In the genomic region with DNA sequence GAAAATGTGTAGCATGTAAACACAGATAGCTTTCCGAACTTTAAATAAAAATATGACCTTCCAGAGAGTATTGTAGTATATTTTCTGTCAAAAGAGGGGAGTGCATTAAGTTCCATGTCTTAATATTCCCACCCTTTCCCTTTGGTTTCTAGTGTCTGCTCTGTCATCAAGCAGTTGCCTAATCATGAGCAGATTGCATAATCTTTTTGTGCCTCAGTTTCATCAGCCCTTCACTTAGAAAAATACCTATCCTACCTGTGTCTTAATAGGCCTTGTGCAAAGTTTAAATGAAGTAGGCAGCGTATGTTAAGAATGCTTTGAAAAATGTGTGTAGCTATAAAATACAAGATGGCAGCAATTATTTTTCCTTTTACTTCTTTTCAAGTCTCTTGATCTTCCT, we compare ENCODE assay signal across 24 cellular contexts. TPM values are rescaled to one million over a fixed set of nuclear protein-coding genes. Genes with fewer than 3 reads are reported as not detected.
A peak's percentile ranks its signal among the peaks of the same experiment; 100 is the strongest.
DNase-seq lines count a peak whose midpoint lies in the region; ATAC-seq, FAIRE-seq and TF ChIP-seq lines count a peak whose summit lies in the region.
"Had no signal": no experiment of that assay in that cellular context is flagged by ENCODE, and none has a peak within 500 bp of the region (broad histone marks: within the 10 kb centered on the region; RNA-seq: fewer than 3 reads in every experiment).

No MANE protein-coding gene starts in this region.

- TF ChIP-seq EP300 in HepG2 (IDR thresholded peaks at IDR 0.05; ENCODE audit: low read depth in 2 of 2, low read length in 2 of 2) (no peak), HepG2 (CRISPR knock-in tag; IDR thresholded peaks at IDR 0.05; ENCODE audit: borderline replicate concordance) (no peak), H1 (IDR thresholded peaks at IDR 0.05; ENCODE audit: borderline replicate concordance in 1 of 2, low read depth in 2 of 2, low read length in 2 of 2) (no peak)

- no TSS peak for BruUV-seq in HepG2 (replicated peaks; lab: Mats Ljungman, UMichigan)

- H3K23me2 ChIP-seq in H1 (ENCODE audit: low read depth, low read length) = no peaks in the 10 kb centered on the region

- in situ Hi-C loops in HepG2 (cut with HindIII; ENCODE audit: extremely low pct_ligation_motif_present, low pct_unique_long_range_greater_than_20kb) = no loop called here

- H3K79me2 ChIP-seq in HepG2 (ENCODE audit: insufficient read depth, low read length) (no peaks in the 10 kb centered on the region), H1 (ENCODE audit: control insufficient read depth in 1 of 2, insufficient read depth in 2 of 2, low read length in 2 of 2) (no peaks in the 10 kb centered on the region)

- 93% methylated on average over 2 of the region's 2 CpGs for WGBS in HepG2 (ENCODE audit: low lambda C conversion rate)
- WGBS in right lobe of liver (ENCODE audit: insufficient coverage, low coverage, low lambda C conversion rate, missing lambda C conversion rate) = 91% methylated on average over 2 of the region's 2 CpGs
- 82% methylated on average over 2 of the region's 2 CpGs; no CpG with 5 or more reads in 1 of the 2 experiments for WGBS in H1 (ENCODE audit: extremely low coverage in 1 of 2, insufficient coverage in 1 of 2, insufficient read length in 1 of 2, insufficient replicate concordance in 2 of 2, low coverage in 1 of 2, low lambda C conversion rate in 2 of 2, missing lambda C conversion rate in 1 of 2), 2 experiments

- TF ChIP-seq RAD21 in HepG2 (CRISPR knock-in tag; IDR thresholded peaks at IDR 0.05) (no peak), H1 (IDR thresholded peaks at IDR 0.05 in 1 of 2, conservative IDR thresholded peaks at IDR 0.05 in 1 of 2; ENCODE audit: low read depth in 2 of 2, low read length in 2 of 2) (no peak)

- H4K91ac ChIP-seq in H1 (replicated peaks; ENCODE audit: insufficient read length, low read length) = no peak overlapping the region

- no peak overlapping the region for H4K5ac ChIP-seq in H1 (ENCODE audit: insufficient read length, low read depth, low read length)

- H2BK5ac ChIP-seq in H1 (ENCODE audit: low read depth, low read length) = no peak overlapping the region

- no peaks in the 10 kb centered on the region for H3K79me1 ChIP-seq in H1 (ENCODE audit: low read depth, low read length)

- POLR2A ChIA-PET in HepG2 (lab: Yijun Ruan, JAX) = no interaction called here
- POLR2A ChIA-PET in H1 (lab: Charles Lee; ENCODE audit: partially characterized antibody) = interaction anchor here (0.8 kb wide), 1 partner anchor 62 kb away, joined by 3 read pairs; no protein-coding TSS in a partner anchor

- H3K27ac ChIP-seq in HepG2 (ENCODE audit: extremely low read length, insufficient read depth, low read length) (no peak overlapping the region), right lobe of liver (no peak overlapping the region), H1 (ENCODE audit: low read depth, low read length) (no peak overlapping the region)
- H3K27ac ChIP-seq: HL-60, SK-N-MC had no signal

- H4K20me1 ChIP-seq in HepG2 (ENCODE audit: insufficient read depth, low read length) = no peaks in the 10 kb centered on the region
- H4K20me1 ChIP-seq in H1 (replicated peaks in 1 of 2; ENCODE audit: control insufficient read depth in 1 of 2, insufficient read depth in 2 of 2, low read length in 2 of 2) = no peaks in the 10 kb centered on the region

- peak overlapping the region; percentile 29 for H3K27ac Mint-ChIP-seq in T-helper 17 cell
- peak overlapping the region; percentile 3 for H3K27ac Mint-ChIP-seq in stimulated activated memory B cell treated with anti-CD40 and anti-IgM and Interleukin-4, amounts not matched to agents 10 μg/mL and 1 μg/mL and 100 μg/mL, for 72 hours
- H3K27ac Mint-ChIP-seq: CD8-positive, alpha-beta T cell had no signal

- H3K4me3 Mint-ChIP-seq in T-helper 17 cell = no peak overlapping the region
- H3K4me3 Mint-ChIP-seq in stimulated activated memory B cell treated with anti-CD40 and anti-IgM and Interleukin-4, amounts not matched to agents 10 μg/mL and 1 μg/mL and 100 μg/mL, for 72 hours = no peak overlapping the region
- H3K4me3 Mint-ChIP-seq: CD8-positive, alpha-beta T cell had no signal

- H2BK15ac ChIP-seq in H1 (ENCODE audit: low read length) = no peak overlapping the region

- H4K8ac ChIP-seq in H1 (ENCODE audit: extremely low read depth, insufficient read depth, low read length) = no peak overlapping the region

- H3K27me3 Mint-ChIP-seq in T-helper 17 cell = no peaks in the 10 kb centered on the region
- no peaks in the 10 kb centered on the region for H3K27me3 Mint-ChIP-seq in stimulated activated memory B cell treated with anti-CD40 and anti-IgM and Interleukin-4, amounts not matched to agents 10 μg/mL and 1 μg/mL and 100 μg/mL, for 72 hours

- H3K27me3 ChIP-seq in HepG2 (ENCODE audit: control insufficient read depth in 1 of 2, insufficient read depth in 2 of 2, low read length in 2 of 2) (no peaks in the 10 kb centered on the region), right lobe of liver (no peaks in the 10 kb centered on the region), H1 (replicated peaks in 1 of 4; ENCODE audit: control insufficient read depth in 3 of 4, extremely low read depth in 1 of 4, insufficient read depth in 3 of 4, low read length in 3 of 4) (no peaks in the 10 kb centered on the region)

- TF ChIP-seq CTCF in HepG2 (CRISPR knock-in tag; IDR thresholded peaks at IDR 0.05) (no peak), right lobe of liver (IDR thresholded peaks at IDR 0.05) (no peak), H1 (IDR thresholded peaks at IDR 0.05; ENCODE audit: control extremely low read depth in 1 of 3, insufficient read depth in 1 of 3, low read depth in 1 of 3, low read length in 3 of 3) (no peak), GM20000 (IDR thresholded peaks at IDR 0.05; ENCODE audit: extremely low read depth, missing control alignments) (no peak)

- CTCF ChIA-PET in HepG2 (lab: Yijun Ruan, JAX; ENCODE audit: low intra/inter-chr PET ratio, low total read pairs) (no interaction called here), H1 (lab: Charles Lee; ENCODE audit: partially characterized antibody) (interaction anchor here (0.7 to 4.8 kb wide), 9 partner anchors 11 to 298 kb away, joined by 3 to 33 read pairs (median 5); no protein-coding TSS in a partner anchor)

- no peak overlapping the region for H3K56ac ChIP-seq in H1 (replicated peaks; ENCODE audit: insufficient read length, low read depth, low read length)

- no peak overlapping the region for H3K23ac ChIP-seq in H1 (ENCODE audit: insufficient read length)

- H3K9me3 ChIP-seq in HepG2 (ENCODE audit: low read length) (no peaks in the 10 kb centered on the region), right lobe of liver (no peaks in the 10 kb centered on the region), T-helper 17 cell (ENCODE audit: control insufficient read depth, low read length, poor library complexity, severe bottlenecking) (peaks cover 3% of the 10 kb centered on the region), H1 (ENCODE audit: insufficient read depth in 2 of 2, low read depth in 1 of 2, low read length in 1 of 2) (no peaks in the 10 kb centered on the region)

- H3K36me3 ChIP-seq in HepG2 (replicated peaks in 1 of 2; ENCODE audit: control insufficient read depth in 1 of 2, insufficient read depth in 2 of 2, low read length in 2 of 2) (peaks cover 6 to 44% of the 10 kb centered on the region in 2 experiments), right lobe of liver (no peaks in the 10 kb centered on the region), H1 (ENCODE audit: control insufficient read depth in 2 of 4, insufficient read depth in 4 of 4, low read length in 3 of 4) (no peaks in the 10 kb centered on the region; a peak in 1 of 8 replicates)

- peaks cover 18% of the 10 kb centered on the region for H3K36me3 Mint-ChIP-seq in T-helper 17 cell (ENCODE audit: low read depth)
- H3K36me3 Mint-ChIP-seq in stimulated activated memory B cell treated with anti-CD40 and anti-IgM and Interleukin-4, amounts not matched to agents 10 μg/mL and 1 μg/mL and 100 μg/mL, for 72 hours = peaks cover 41% of the 10 kb centered on the region

- TF ChIP-seq POLR2A in HepG2 (IDR thresholded peaks at IDR 0.05; ENCODE audit: insufficient read depth in 1 of 2, low read depth in 2 of 2, low read length in 2 of 2) = no peak
- TF ChIP-seq POLR2A in right lobe of liver (IDR thresholded peaks at IDR 0.05) = no peak
- no peak for TF ChIP-seq POLR2A in H1 (IDR thresholded peaks at IDR 0.05; ENCODE audit: control extremely low read depth in 1 of 2, low read depth in 2 of 2, low read length in 2 of 2)

- H2AK5ac ChIP-seq in H1 (ENCODE audit: low read depth, low read length) = no peak overlapping the region

- ATAC-seq in HepG2 = no peak
- ATAC-seq in right lobe of liver = no peak
- ATAC-seq in T-helper 17 cell = no peak
- no peak for ATAC-seq in stimulated activated memory B cell treated with anti-CD40 and anti-IgM and Interleukin-4, amounts not matched to agents 10 μg/mL and 1 μg/mL and 100 μg/mL, for 72 hours
- no peak for ATAC-seq in GM18873 (IDR thresholded peaks at IDR 0.05; ENCODE audit: low FRiP score, unreplicated experiment)
- no peak for ATAC-seq in GM21528 (IDR thresholded peaks at IDR 0.05; ENCODE audit: low FRiP score, unreplicated experiment)
- ATAC-seq: CD8-positive, alpha-beta T cell; GM12878 had no signal

- H2BK120ac ChIP-seq in H1 (replicated peaks; ENCODE audit: low read depth, low read length) = no peak overlapping the region

- no peak overlapping the region for H3K4ac ChIP-seq in H1 (replicated peaks; ENCODE audit: insufficient read length, low read depth, low read length)

- DNase-seq in HepG2 (ENCODE audit: low spot score) = no peak
- DNase-seq in right lobe of liver = no peak
- no peak for DNase-seq in T-helper 17 cell
- no peak for DNase-seq in H1 (ENCODE audit: low read depth in 1 of 2, low spot score in 2 of 2)
- DNase-seq in GM20000 (ENCODE audit: low spot score) = no peak
- DNase-seq: Calu3; CD8-positive, alpha-beta T cell; DMS53; EL; MV-4-11; NCI-H1417; NCI-H187; NCI-H2107; NCI-H510A; NCI-H774; OCI-M1; Right ventricle myocardium superior had no signal

- H3K18ac ChIP-seq in H1 (ENCODE audit: extremely low read depth, low read length) = no peak overlapping the region

- H3K4me1 ChIP-seq in HepG2 (ENCODE audit: insufficient read depth, low read length) = peaks cover under 1% of the 10 kb centered on the region
- peaks cover 0 to 5% (median 0%) of the 10 kb centered on the region in 4 donors for H3K4me1 ChIP-seq in right lobe of liver
- H3K4me1 ChIP-seq in H1 (replicated peaks in 1 of 4; ENCODE audit: control insufficient read depth in 3 of 4, insufficient read depth in 4 of 4, low read length in 3 of 4) = no peaks in the 10 kb centered on the region

- no peak overlapping the region for H3K4me2 ChIP-seq in HepG2 (ENCODE audit: low read depth, low read length)
- no peak overlapping the region for H3K4me2 ChIP-seq in H1 (ENCODE audit: insufficient read depth in 1 of 2, low read depth in 2 of 2, low read length in 2 of 2)

- FAIRE-seq in HepG2 (lab: Jason Lieb, UNC) (no peak), H1 (lab: Jason Lieb, UNC) (no peak)
- FAIRE-seq: A204.1, GM12878 had no signal

- H3K9me3 Mint-ChIP-seq in stimulated activated memory B cell treated with anti-CD40 and anti-IgM and Interleukin-4, amounts not matched to agents 10 μg/mL and 1 μg/mL and 100 μg/mL, for 72 hours = no peaks in the 10 kb centered on the region
- H3K9me3 Mint-ChIP-seq: CD8-positive, alpha-beta T cell had no signal

- intact Hi-C loops in HepG2 (cut with micrococcal nuclease; ENCODE audit: unreplicated experiment) = loop anchor here (10.0 kb wide), 1 partner anchor 98 kb away; the partner anchor contains the start of gene PIAS1
- intact Hi-C loops in right lobe of liver (cut with DNase I) = loop anchor here in 1 of 2 donors (10.0 kb wide), 1 partner anchor 298 kb away; no protein-coding TSS in a partner anchor

- peaks cover 15% of the 10 kb centered on the region for H3K4me1 Mint-ChIP-seq in T-helper 17 cell
- peaks cover 5% of the 10 kb centered on the region for H3K4me1 Mint-ChIP-seq in stimulated activated memory B cell treated with anti-CD40 and anti-IgM and Interleukin-4, amounts not matched to agents 10 μg/mL and 1 μg/mL and 100 μg/mL, for 72 hours

- H2BK20ac ChIP-seq in H1 (ENCODE audit: low read length) = no peak overlapping the region

- H3K4me3 ChIP-seq in HepG2 (replicated peaks in 1 of 3; ENCODE audit: insufficient read depth in 1 of 3, low read depth in 2 of 3, low read length in 3 of 3) (no peak overlapping the region), right lobe of liver (no peak overlapping the region), H1 (ENCODE audit: extremely low read depth in 1 of 4, insufficient read depth in 2 of 4, low read depth in 3 of 4, low read length in 4 of 4) (no peak overlapping the region)
- H3K4me3 ChIP-seq: GM12878, SK-N-MC had no signal

- H2AFZ ChIP-seq in HepG2 (ENCODE audit: low read length) (no peak overlapping the region), H1 (ENCODE audit: low read length) (no peak overlapping the region)

- no peak overlapping the region for H3K14ac ChIP-seq in H1 (ENCODE audit: insufficient read length)

- no peak overlapping the region for H3K9ac ChIP-seq in HepG2 (ENCODE audit: insufficient read depth, low read depth, low read length)
- H3K9ac ChIP-seq in H1 (replicated peaks in 1 of 4; ENCODE audit: extremely low read depth in 1 of 4, low read depth in 3 of 4, low read length in 3 of 4) = no peak overlapping the region

- H2BK12ac ChIP-seq in H1 (ENCODE audit: low read depth, low read length) = no peak overlapping the region

RNA-seq across cellular contexts. Expression of gene CALML4, which starts 52.8 kb away (rescaled TPM):
- total RNA-seq in HepG2 (2016; rRNA removed; fragmentation: Illumina TruSeq; extraction: Trizol) (6.5 and 8.7 TPM in 2 replicates), right lobe of liver (1 to 10 TPM; 3.3 to 9.8 (median 6.1) TPM), T-helper 17 cell (1 to 10 TPM; 2.4 to 2.6 TPM)
- 4.5 and 5.7 TPM in 2 replicates for total RNA-seq in HepG2 (2016; cell fraction: cytosol; rRNA removed; fragmentation: Illumina TruSeq; extraction: Trizol; ENCODE audit: low read depth)
- 7.8 and 8.1 TPM in 2 replicates for total RNA-seq in HepG2 (2016; cell fraction: insoluble cytoplasmic fraction; rRNA removed; fragmentation: Illumina TruSeq; extraction: Trizol)
- 6.1 and 7.2 TPM in 2 replicates for total RNA-seq in HepG2 (2016; cell fraction: membrane; rRNA removed; fragmentation: Illumina TruSeq; extraction: Trizol)
- 5.2 and 8.4 TPM in 2 replicates for total RNA-seq in HepG2 (2016; cell fraction: nucleus; rRNA removed; fragmentation: Illumina TruSeq; extraction: Trizol)
- polyA plus RNA-seq in HepG2 (2011; rRNA removed) (3.1 and 3.6 TPM in 2 replicates), H1 (2011; rRNA removed) (3.5 and 3.8 TPM in 2 replicates)
- 1.9 TPM in 2 replicates for polyA plus RNA-seq in HepG2 (2011; cell fraction: cytosol; rRNA removed)
- polyA plus RNA-seq in HepG2 (2011; cell fraction: nucleus; rRNA removed) = 5.0 and 6.7 TPM in 2 replicates
- polyA plus RNA-seq in HepG2 (2012) = 5.3 and 5.6 TPM in 2 replicates
- polyA plus RNA-seq in HepG2 (2016; cell fraction: cytosol; fragmentation: Illumina TruSeq; extraction: Trizol; ENCODE audit: low read depth) = 10.2 and 15.8 TPM in 2 replicates
- 13.4 and 15.5 TPM in 2 replicates for polyA plus RNA-seq in HepG2 (2016; cell fraction: insoluble cytoplasmic fraction; fragmentation: Illumina TruSeq; extraction: Trizol; ENCODE audit: low read depth)
- polyA plus RNA-seq in HepG2 (2016; cell fraction: membrane; fragmentation: Illumina TruSeq; extraction: Trizol; ENCODE audit: low read depth) = 10.9 and 14.1 TPM in 2 replicates
- polyA plus RNA-seq in HepG2 (2016; cell fraction: nucleus; fragmentation: Illumina TruSeq; extraction: Trizol; ENCODE audit: insufficient read depth, low read depth) = 27.8 and 31.7 TPM in 2 replicates
- 1.6 and 5.3 TPM in 2 replicates for polyA minus RNA-seq in HepG2 (2011; rRNA and poly(A)+ RNA removed; ENCODE audit: low replicate concordance)
- polyA minus RNA-seq in HepG2 (2011; cell fraction: cytosol; rRNA and poly(A)+ RNA removed) = 0.20 and 0.62 TPM in 2 replicates
- polyA minus RNA-seq in HepG2 (2011; cell fraction: nucleus; rRNA and poly(A)+ RNA removed) = 4.9 and 5.2 TPM in 2 replicates
- 9.3 and 12.5 TPM in 2 replicates for total RNA-seq in H1 (2021; fragmentation: NEBNext Ultra II Directional; extraction: Animal tissue kit (Norgen Biotek cat#: 25700))
- polyA plus RNA-seq in H1 (2011; cell fraction: cytosol; rRNA removed) = 6.9 TPM
- 9.3 TPM for polyA plus RNA-seq in H1 (2011; cell fraction: nucleus; rRNA removed)
- polyA plus RNA-seq in H1 (2012, experiment 1 of 2) = 9.9 to 16.6 TPM (median 13.0 TPM) in 4 replicates
- polyA plus RNA-seq in H1 (2012, experiment 2 of 2) = 5.2 TPM
- 21.4 TPM for polyA plus RNA-seq in H1 (2013, experiment 1 of 2)
- 22.4 TPM for polyA plus RNA-seq in H1 (2013, experiment 2 of 2)
- polyA minus RNA-seq in H1 (2011; rRNA and poly(A)+ RNA removed) = 4.7 and 5.8 TPM in 2 replicates
- 4.7 TPM for polyA minus RNA-seq in H1 (2011; cell fraction: cytosol; rRNA and poly(A)+ RNA removed)
- 10.9 TPM for polyA minus RNA-seq in H1 (2011; cell fraction: nucleus; rRNA and poly(A)+ RNA removed)

Comparison
In these comparisons a context has a peak if more than half of its experiments do, and no peak if none do; other contexts are left out.
1. Of the 41 proteins assayed by ChIP-seq in both HepG2 and H1: peak only in HepG2: none; only in H1: none; in both: CEBPB; in neither: 40.